ENCODE assay signal across 12 cellular contexts in genomic region chr11:82902880-82903279, GRCh38. TPM values are rescaled to one million over a fixed set of nuclear protein-coding genes. Genes with fewer than 3 reads are reported as not detected.
DNase-seq lines count a peak whose midpoint lies in the region; ATAC-seq and TF ChIP-seq lines count a peak whose summit lies in the region.
"Had no signal": no experiment of that assay in that cellular context is flagged by ENCODE, and none has a peak within 500 bp of the region (broad histone marks: within the 10 kb centered on the region; RNA-seq: fewer than 3 reads in every experiment).

No MANE protein-coding gene starts in this region.

- H3K4me1 Mint-ChIP-seq in activated naive CD8-positive, alpha-beta T cell (ENCODE audit: low read depth), result peaks cover 60% of the 10 kb centered on the region
- H3K4me1 Mint-ChIP-seq in natural killer cell treated with Interleukin-12 subunit alpha and Interleukin-12 subunit beta and Interleukin-15 and Interleukin-18, amount 100 ng/mL, for 72 hours (ENCODE audit: low read depth in 2 of 2), result peaks cover 30 to 44% of the 10 kb centered on the region in 2 donors

- WGBS in HUES64, result 82% methylated on average over 3 of the region's 3 CpGs
- 67% methylated on average over 3 of the region's 3 CpGs for WGBS in prostate gland

- H3K27ac Mint-ChIP-seq in activated naive CD8-positive, alpha-beta T cell, result no peak overlapping the region
- peak overlapping the region in 1 of 2 donors; percentile 84 for H3K27ac Mint-ChIP-seq in natural killer cell treated with Interleukin-12 subunit alpha and Interleukin-12 subunit beta and Interleukin-15 and Interleukin-18, amount 100 ng/mL, for 72 hours

- no peaks in the 10 kb centered on the region for H3K9me3 Mint-ChIP-seq in activated naive CD8-positive, alpha-beta T cell (ENCODE audit: low read depth)
- H3K9me3 Mint-ChIP-seq in natural killer cell treated with Interleukin-12 subunit alpha and Interleukin-12 subunit beta and Interleukin-15 and Interleukin-18, amount 100 ng/mL, for 72 hours, result no peaks in the 10 kb centered on the region

- H3K27me3 ChIP-seq in HUES64 (ENCODE audit: insufficient read depth, low read length) (no peaks in the 10 kb centered on the region), prostate gland (replicated peaks; ENCODE audit: insufficient read depth) (no peaks in the 10 kb centered on the region)
- H3K27me3 ChIP-seq: hepatocyte had no signal

- H3K4me1 ChIP-seq in ES-I3 (ENCODE audit: insufficient read depth, low read length) (peaks cover 20% of the 10 kb centered on the region), HUES64 (ENCODE audit: insufficient read depth, low read length) (peaks cover 21% of the 10 kb centered on the region), prostate gland (replicated peaks) (no peaks in the 10 kb centered on the region)

- H3K9ac ChIP-seq in ES-I3 (ENCODE audit: low read depth, low read length) (peak overlapping the region; percentile 75; the same call in 1 of the 2 replicates), HUES64 (ENCODE audit: low read depth, low read length) (no peak overlapping the region)

- no peaks in the 10 kb centered on the region for H3K36me3 Mint-ChIP-seq in activated naive CD8-positive, alpha-beta T cell
- no peaks in the 10 kb centered on the region for H3K36me3 Mint-ChIP-seq in natural killer cell treated with Interleukin-12 subunit alpha and Interleukin-12 subunit beta and Interleukin-15 and Interleukin-18, amount 100 ng/mL, for 72 hours

- DNase-seq in natural killer cell treated with Interleukin-12 subunit alpha and Interleukin-12 subunit beta and Interleukin-15 and Interleukin-18, amount 100 ng/mL, for 72 hours (ENCODE audit: low spot score), result no peak
- no peak for DNase-seq in erythroblast (lab: John Stamatoyannopoulos, UW)
- no peak for DNase-seq in NCI-H524 treated with DMSO at 0.1 percent for 48 hours (lab: John Stamatoyannopoulos, UW)
- no peak for DNase-seq in prostate gland (ENCODE audit: low spot score)
- DNase-seq: KBM-7, NCI-H1930, right cardiac atrium, substantia nigra had no signal

- H3K9me3 ChIP-seq in ES-I3 (ENCODE audit: control insufficient read depth, insufficient read depth, low read length) (no peaks in the 10 kb centered on the region), HUES64 (ENCODE audit: insufficient read depth, low read depth, low read length) (no peaks in the 10 kb centered on the region), prostate gland (no peaks in the 10 kb centered on the region)

- H3K4me3 Mint-ChIP-seq in activated naive CD8-positive, alpha-beta T cell, result peak overlapping the region; percentile 100
- peak overlapping the region; percentile 98 for H3K4me3 Mint-ChIP-seq in natural killer cell treated with Interleukin-12 subunit alpha and Interleukin-12 subunit beta and Interleukin-15 and Interleukin-18, amount 100 ng/mL, for 72 hours

- H3K36me3 ChIP-seq in ES-I3 (ENCODE audit: insufficient read depth, low read length), result no peaks in the 10 kb centered on the region
- no peaks in the 10 kb centered on the region for H3K36me3 ChIP-seq in HUES64 (ENCODE audit: insufficient read depth, low read length)
- H3K36me3 ChIP-seq in prostate gland, result no peaks in the 10 kb centered on the region

- no peak for ATAC-seq in natural killer cell treated with Interleukin-12 subunit alpha and Interleukin-12 subunit beta and Interleukin-15 and Interleukin-18, amount 100 ng/mL, for 72 hours
- ATAC-seq: right cardiac atrium had no signal

- peak overlapping the region; percentile 90 for H3K4me3 ChIP-seq in HUES64 (ENCODE audit: low read length)
- no peak overlapping the region for H3K4me3 ChIP-seq in prostate gland
- H3K4me3 ChIP-seq: hepatocyte had no signal

- H3K27ac ChIP-seq in HUES64 (ENCODE audit: low read depth, low read length) (no peak overlapping the region), prostate gland (no peak overlapping the region)
- H3K27ac ChIP-seq: hepatocyte had no signal

- H3K27me3 Mint-ChIP-seq in activated naive CD8-positive, alpha-beta T cell, result no peaks in the 10 kb centered on the region
- H3K27me3 Mint-ChIP-seq in natural killer cell treated with Interleukin-12 subunit alpha and Interleukin-12 subunit beta and Interleukin-15 and Interleukin-18, amount 100 ng/mL, for 72 hours, result no peaks in the 10 kb centered on the region

- intact Hi-C loops in prostate gland (cut with DNase I), result loop anchor here (5.0 to 10.0 kb wide), 5 partner anchors 36 to 384 kb away; partner anchors contain the start of genes ANKRD42, CCDC90B and RAB30

- TF ChIP-seq POLR2A in erythroblast (IDR thresholded peaks at IDR 0.05; ENCODE audit: low read length), result no peak
- TF ChIP-seq POLR2A in prostate gland (IDR thresholded peaks at IDR 0.05), result no peak

- no peak for TF ChIP-seq CTCF in prostate gland (IDR thresholded peaks at IDR 0.05)

RNA-seq across cellular contexts. Expression of gene DDIAS, which starts 1.3 kb away (rescaled TPM):
- 26.9 TPM for polyA plus RNA-seq in HUES64 (2013, experiment 1 of 2)
- polyA plus RNA-seq in HUES64 (2013, experiment 2 of 2), result 22.5 TPM
- total RNA-seq in natural killer cell treated with Interleukin-12 subunit alpha and Interleukin-12 subunit beta and Interleukin-15 and Interleukin-18, amount 100 ng/mL, for 72 hours, result 10 to 100 TPM; 11.3 to 29.1 TPM
- total RNA-seq in prostate gland, result 1 to 10 TPM; 1.3 to 6.5 TPM

RNA-seq across cellular contexts. Expression of gene PRCP, which starts 2.6 kb away (rescaled TPM):
- polyA plus RNA-seq in HUES64 (2013, experiment 1 of 2), result 42.6 TPM
- 52.2 TPM for polyA plus RNA-seq in HUES64 (2013, experiment 2 of 2)
- 10 to 100 TPM; 16.9 to 21.1 TPM for total RNA-seq in natural killer cell treated with Interleukin-12 subunit alpha and Interleukin-12 subunit beta and Interleukin-15 and Interleukin-18, amount 100 ng/mL, for 72 hours
- 10 to 100 TPM; 41.8 to 67.7 TPM for total RNA-seq in prostate gland
